In the genomic region with DNA sequence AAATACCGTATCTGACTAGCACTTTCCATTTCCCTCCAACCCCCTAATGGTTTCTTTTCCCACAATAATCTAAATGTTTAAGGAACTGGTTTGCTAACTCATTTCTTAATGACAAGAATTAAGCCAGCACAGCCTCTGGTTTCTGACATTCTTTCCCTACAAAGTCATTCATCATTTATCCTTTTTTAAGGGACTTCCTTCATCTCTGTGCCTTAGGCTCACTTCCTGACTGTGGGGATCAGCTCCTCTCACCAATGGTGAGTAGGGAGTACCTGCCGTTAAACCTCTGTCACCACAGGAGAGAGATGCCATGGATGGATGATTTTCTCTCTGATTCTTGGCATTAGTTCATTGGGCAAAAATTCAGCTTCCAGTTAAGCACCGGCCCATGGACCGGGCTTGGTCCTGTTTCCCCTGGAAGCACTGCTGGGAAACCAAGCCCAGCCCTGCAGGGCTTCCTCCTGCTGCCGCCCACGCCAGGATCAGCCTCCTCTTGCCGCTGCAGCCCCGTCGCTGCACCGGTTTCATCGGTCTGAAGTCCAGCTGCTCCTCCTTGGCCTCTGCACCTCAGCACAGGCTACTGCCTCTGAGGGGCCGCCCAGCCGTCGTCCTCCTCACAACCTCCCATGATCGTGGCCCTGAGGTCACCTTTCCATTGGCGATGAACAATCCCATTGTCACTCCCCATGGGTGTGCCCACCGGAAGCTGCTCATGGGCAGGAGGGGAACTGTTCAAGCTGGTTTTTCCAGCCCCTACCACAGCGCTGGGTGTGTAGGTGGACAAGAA, we compare ENCODE assay signal across 15 cellular contexts.
DNase-seq lines count a peak whose midpoint lies in the region; TF ChIP-seq lines count a peak whose summit lies in the region.
"Had no signal": no experiment of that assay in that cellular context is flagged by ENCODE, and none has a peak within 500 bp of the region (broad histone marks: within the 10 kb centered on the region; RNA-seq: fewer than 3 reads in every experiment).

No MANE protein-coding gene starts in this region.

- no peak for TF ChIP-seq EP300 in transverse colon (IDR thresholded peaks at IDR 0.05; ENCODE audit: low read depth)

- peak overlapping the region in 1 of 4 donors; percentile 18 for H3K4me3 ChIP-seq in transverse colon
- no peak overlapping the region for H3K4me3 ChIP-seq in CD8-positive, alpha-beta memory T cell (ENCODE audit: low read length)
- H3K4me3 ChIP-seq: sigmoid colon, testis had no signal

- in situ Hi-C loops in transverse colon (cut with MboI; ENCODE audit: low pct_ligation_motif_present in 1 of 4, low pct_unique_long_range_greater_than_20kb in 1 of 4, low sequenced_read_pairs in 3 of 4), result no loop called here

- no peaks in the 10 kb centered on the region for H3K36me3 ChIP-seq in transverse colon
- H3K36me3 ChIP-seq in CD8-positive, alpha-beta memory T cell (ENCODE audit: insufficient read depth, low read length), result no peaks in the 10 kb centered on the region
- H3K36me3 ChIP-seq: sigmoid colon had no signal

- TF ChIP-seq CTCF in transverse colon (IDR thresholded peaks at IDR 0.05), result no peak

- DNase-seq in HT-29 (ENCODE audit: low spot score) (peak; percentile 44), RPMI7951 (ENCODE audit: low read depth) (peak; percentile 28), fibroblast of peridontal ligament (ENCODE audit: extremely low read depth) (peak; percentile 83), transverse colon (peak; percentile 42), epidermal melanocyte (ENCODE audit: insufficient read length, low spot score) (no peak), NCI-H2081 (lab: John Stamatoyannopoulos, UW) (no peak)
- DNase-seq in CD8-positive, alpha-beta memory T cell, result no peak
- DNase-seq: activated CD4-positive, alpha-beta T cell treated with anti-CD3 and anti-CD28 coated beads, Interleukin-2, amount 50 U/mL, for 1 hour; H7; kidney; naive thymus-derived CD8-positive, alpha-beta T cell; NCI-H1694; sigmoid colon; testis had no signal

- H3K9me3 Mint-ChIP-seq in CD8-positive, alpha-beta memory T cell, result no peaks in the 10 kb centered on the region
- H3K9me3 Mint-ChIP-seq: naive thymus-derived CD8-positive, alpha-beta T cell; T-helper 1 cell treated with Interleukin-12 subunit alpha and Interleukin-12 subunit beta and Interleukin-4 antibody, amounts not matched to agents 30 μg/mL and 1 μg/mL, for 36 hours had no signal

- H3K36me3 Mint-ChIP-seq in CD8-positive, alpha-beta memory T cell, result no peaks in the 10 kb centered on the region

- TF ChIP-seq POLR2A in transverse colon (IDR thresholded peaks at IDR 0.05), result no peak

- CTCF ChIA-PET in CD8-positive, alpha-beta memory T cell (lab: Charles Lee), result no interaction called here

- no peak overlapping the region for H3K4me3 Mint-ChIP-seq in CD8-positive, alpha-beta memory T cell
- H3K4me3 Mint-ChIP-seq: naive thymus-derived CD8-positive, alpha-beta T cell; T-helper 1 cell treated with Interleukin-12 subunit alpha and Interleukin-12 subunit beta and Interleukin-4 antibody, amounts not matched to agents 30 μg/mL and 1 μg/mL, for 36 hours had no signal

- intact Hi-C loops in transverse colon (cut with DNase I; ENCODE audit: low total_unique reads), result no loop called here

- no peaks in the 10 kb centered on the region for H3K4me1 Mint-ChIP-seq in CD8-positive, alpha-beta memory T cell
- H3K4me1 Mint-ChIP-seq: naive thymus-derived CD8-positive, alpha-beta T cell had no signal

- 43 to 62% methylated on average over 1 to 18 of the region's 18 CpGs for WGBS in transverse colon (ENCODE audit: low coverage in 1 of 2), 2 donors

- no peaks in the 10 kb centered on the region for H3K27me3 ChIP-seq in transverse colon
- H3K27me3 ChIP-seq in CD8-positive, alpha-beta memory T cell (ENCODE audit: insufficient read depth, low read length, poor library complexity, severe bottlenecking), result no peaks in the 10 kb centered on the region
- H3K27me3 ChIP-seq: sigmoid colon, testis had no signal

- no peak overlapping the region for H3K27ac Mint-ChIP-seq in CD8-positive, alpha-beta memory T cell
- H3K27ac Mint-ChIP-seq: naive thymus-derived CD8-positive, alpha-beta T cell; T-helper 1 cell treated with Interleukin-12 subunit alpha and Interleukin-12 subunit beta and Interleukin-4 antibody, amounts not matched to agents 30 μg/mL and 1 μg/mL, for 36 hours had no signal

- H3K27me3 Mint-ChIP-seq in CD8-positive, alpha-beta memory T cell, result peaks cover 5 to 23% of the 10 kb centered on the region in 2 donors

- POLR2A ChIA-PET in CD8-positive, alpha-beta memory T cell (lab: Charles Lee), result no interaction called here

- peaks cover 0 to 16% (median 0%) of the 10 kb centered on the region in 4 donors for H3K4me1 ChIP-seq in transverse colon
- H3K4me1 ChIP-seq in CD8-positive, alpha-beta memory T cell (ENCODE audit: insufficient read depth, low read length), result no peaks in the 10 kb centered on the region

- peak overlapping the region in 2 of 4 donors; percentile 2 to 32 for H3K27ac ChIP-seq in transverse colon
- no peak overlapping the region for H3K27ac ChIP-seq in CD8-positive, alpha-beta memory T cell (ENCODE audit: low read depth, low read length)
- H3K27ac ChIP-seq: sigmoid colon, testis had no signal

- H3K9me3 ChIP-seq in transverse colon, result no peaks in the 10 kb centered on the region
- H3K9me3 ChIP-seq in CD8-positive, alpha-beta memory T cell (ENCODE audit: low read length), result no peaks in the 10 kb centered on the region
- H3K9me3 ChIP-seq: sigmoid colon, testis had no signal

Comparison
In these comparisons a context has a peak if more than half of its experiments do, and no peak if none do; other contexts are left out.
1. DNase-seq: peak in HT-29 (single experiment), RPMI7951 (single experiment), fibroblast of peridontal ligament (single experiment) and transverse colon (single experiment); none in CD8-positive, alpha-beta memory T cell (0 of 5), epidermal melanocyte (single experiment) and NCI-H2081 (0 of 2).